In the genomic region with DNA sequence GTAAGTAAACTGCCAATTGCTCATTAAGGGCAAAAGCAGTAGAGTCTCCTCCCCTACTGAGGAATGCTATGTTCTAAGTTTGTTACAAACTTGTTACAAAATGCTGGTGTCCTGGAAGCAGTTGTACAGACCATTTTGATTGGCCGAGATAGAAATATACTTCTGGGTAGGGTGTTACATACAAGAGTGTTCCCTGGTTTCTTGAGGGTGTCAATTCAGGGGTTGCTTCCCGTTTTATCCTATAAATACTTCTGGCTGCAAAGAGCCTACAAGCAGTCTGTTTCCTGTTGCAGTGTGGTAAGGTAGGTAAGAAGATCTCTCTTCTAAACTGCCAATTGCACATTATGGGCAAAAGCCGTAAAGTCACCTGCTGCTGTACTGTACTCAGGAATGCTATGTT, we compare ENCODE assay signal across 27 cellular contexts. TPM values are rescaled to one million over a fixed set of nuclear protein-coding genes. Genes with fewer than 3 reads are reported as not detected.
"Had no signal": no experiment of that assay in that cellular context is flagged by ENCODE, and none has a peak within 500 bp of the region (broad histone marks: within the 10 kb centered on the region; RNA-seq: fewer than 3 reads in every experiment).

No MANE protein-coding gene starts in this region.

- H3K9me3 Mint-ChIP-seq: activated naive CD4-positive, alpha-beta T cell treated with anti-CD3 and anti-CD28 coated beads, Interleukin-2, amount 50 U/mL, for 72 hours; central memory CD8-positive, alpha-beta T cell; dendritic cell treated with granulocyte-macrophage colony-stimulating factor and Interleukin-4, amounts not matched to agents 40 ng/mL and 50 ng/mL, for 4 days; endodermal cell; naive thymus-derived CD4-positive, alpha-beta T cell had no signal

- H3K36me3 Mint-ChIP-seq: activated CD8-positive, alpha-beta memory T cell treated with anti-CD3 and anti-CD28 coated beads, Interleukin-2, amount 10 ng/mL, durations not matched to agents 7 days and 5 days; activated naive CD4-positive, alpha-beta T cell treated with anti-CD3 and anti-CD28 coated beads, Interleukin-2, amount 50 U/mL, for 72 hours; naive thymus-derived CD4-positive, alpha-beta T cell had no signal

- H3K9me3 ChIP-seq: heart right ventricle, ovary, right lobe of liver, transverse colon had no signal

- H3K27ac ChIP-seq: heart right ventricle, ovary, right lobe of liver, transverse colon had no signal

- H3K4me3 ChIP-seq: heart right ventricle, ovary, right lobe of liver, transverse colon had no signal

- H3K27me3 Mint-ChIP-seq: activated CD4-positive, alpha-beta T cell treated with anti-CD3 and anti-CD28 coated beads for 36 hours; activated CD8-positive, alpha-beta memory T cell treated with anti-CD3 and anti-CD28 coated beads, Interleukin-2, amount 10 ng/mL, durations not matched to agents 7 days and 5 days; central memory CD8-positive, alpha-beta T cell; dendritic cell treated with granulocyte-macrophage colony-stimulating factor and Interleukin-4, amounts not matched to agents 40 ng/mL and 50 ng/mL, for 4 days; progenitor cell of endocrine pancreas had no signal

- H3K36me3 ChIP-seq: heart right ventricle, ovary, right lobe of liver, transverse colon had no signal

- H3K27me3 ChIP-seq: ovary, right lobe of liver, transverse colon had no signal

- H3K4me1 Mint-ChIP-seq: activated CD4-positive, alpha-beta T cell treated with anti-CD3 and anti-CD28 coated beads for 36 hours; activated CD8-positive, alpha-beta memory T cell treated with anti-CD3 and anti-CD28 coated beads, Interleukin-2, amount 10 ng/mL, durations not matched to agents 7 days and 5 days; central memory CD8-positive, alpha-beta T cell; naive thymus-derived CD4-positive, alpha-beta T cell had no signal

- ATAC-seq: activated CD4-positive, alpha-beta T cell treated with anti-CD3 and anti-CD28 coated beads for 36 hours; activated CD8-positive, alpha-beta memory T cell treated with anti-CD3 and anti-CD28 coated beads, Interleukin-2, amount 10 ng/mL, durations not matched to agents 7 days and 5 days; activated CD8-positive, alpha-beta T cell treated with anti-CD3 and anti-CD28 coated beads, Interleukin-2, amount 10 ng/mL, durations not matched to agents 7 days and 5 days; activated naive CD4-positive, alpha-beta T cell treated with anti-CD3 and anti-CD28 coated beads, Interleukin-2, amount 50 U/mL, for 72 hours; esophagus mucosa; heart right ventricle; naive thymus-derived CD4-positive, alpha-beta T cell; right lobe of liver had no signal

- H3K4me3 Mint-ChIP-seq: activated CD4-positive, alpha-beta T cell treated with anti-CD3 and anti-CD28 coated beads for 36 hours; activated CD8-positive, alpha-beta memory T cell treated with anti-CD3 and anti-CD28 coated beads, Interleukin-2, amount 10 ng/mL, durations not matched to agents 7 days and 5 days; activated CD8-positive, alpha-beta T cell treated with anti-CD3 and anti-CD28 coated beads, Interleukin-2, amount 10 ng/mL, durations not matched to agents 7 days and 5 days; central memory CD8-positive, alpha-beta T cell; dendritic cell treated with granulocyte-macrophage colony-stimulating factor and Interleukin-4, amounts not matched to agents 40 ng/mL and 50 ng/mL, for 4 days; endodermal cell; naive thymus-derived CD4-positive, alpha-beta T cell had no signal

- H3K4me1 ChIP-seq: heart right ventricle, right lobe of liver, transverse colon had no signal

- H3K27ac Mint-ChIP-seq: activated CD4-positive, alpha-beta T cell treated with anti-CD3 and anti-CD28 coated beads for 36 hours; activated CD8-positive, alpha-beta memory T cell treated with anti-CD3 and anti-CD28 coated beads, Interleukin-2, amount 10 ng/mL, durations not matched to agents 7 days and 5 days; activated CD8-positive, alpha-beta T cell treated with anti-CD3 and anti-CD28 coated beads, Interleukin-2, amount 10 ng/mL, durations not matched to agents 7 days and 5 days; activated naive CD4-positive, alpha-beta T cell treated with anti-CD3 and anti-CD28 coated beads, Interleukin-2, amount 50 U/mL, for 72 hours; dendritic cell treated with granulocyte-macrophage colony-stimulating factor and Interleukin-4, amounts not matched to agents 40 ng/mL and 50 ng/mL, for 4 days; endodermal cell; naive thymus-derived CD4-positive, alpha-beta T cell; progenitor cell of endocrine pancreas had no signal

- DNase-seq: activated CD4-positive, alpha-beta T cell treated with anti-CD3 and anti-CD28 coated beads for 36 hours; activated CD4-positive, CD25-positive, alpha-beta regulatory T cell; activated CD8-positive, alpha-beta memory T cell treated with anti-CD3 and anti-CD28 coated beads, Interleukin-2, amount 10 ng/mL, durations not matched to agents 7 days and 5 days; activated CD8-positive, alpha-beta T cell treated with anti-CD3 and anti-CD28 coated beads, Interleukin-2, amount 10 ng/mL, durations not matched to agents 7 days and 5 days; activated naive CD4-positive, alpha-beta T cell; activated T-cell treated with anti-CD3 and anti-CD28 coated beads, Interleukin-2, amount 50 U/mL, for 48 hours; endodermal cell; foreskin fibroblast; heart right ventricle; midbrain; naive thymus-derived CD4-positive, alpha-beta T cell; ovary; right lobe of liver; stimulated activated CD4-positive, alpha-beta T cell treated with anti-CD3 and anti-CD28 coated beads, Interleukin-2, amount 100 ng/mL, for 48 hours; stimulated activated naive CD4-positive, alpha-beta T cell treated with Interleukin-2 at 50 U/mL for 16 hours; transverse colon had no signal

RNA-seq across cellular contexts. Expression of a gene that starts 5.7 kb away (rescaled TPM):
- total RNA-seq: activated CD4-positive, alpha-beta T cell treated with anti-CD3 and anti-CD28 coated beads for 36 hours; activated CD8-positive, alpha-beta memory T cell treated with anti-CD3 and anti-CD28 coated beads, Interleukin-2, amount 10 ng/mL, durations not matched to agents 7 days and 5 days; activated CD8-positive, alpha-beta T cell treated with anti-CD3 and anti-CD28 coated beads, Interleukin-2, amount 10 ng/mL, durations not matched to agents 7 days and 5 days; activated naive CD4-positive, alpha-beta T cell treated with anti-CD3 and anti-CD28 coated beads, Interleukin-2, amount 50 U/mL, for 72 hours; bronchial epithelial cell; endodermal cell; esophagus mucosa; heart right ventricle; kidney epithelial cell; lower leg skin; naive thymus-derived CD4-positive, alpha-beta T cell; progenitor cell of endocrine pancreas; renal cortical epithelial cell; right lobe of liver; skeletal muscle tissue; temporal lobe; transverse colon had no signal
